ENCODE assay signal across 8 cellular contexts in the genomic region with DNA sequence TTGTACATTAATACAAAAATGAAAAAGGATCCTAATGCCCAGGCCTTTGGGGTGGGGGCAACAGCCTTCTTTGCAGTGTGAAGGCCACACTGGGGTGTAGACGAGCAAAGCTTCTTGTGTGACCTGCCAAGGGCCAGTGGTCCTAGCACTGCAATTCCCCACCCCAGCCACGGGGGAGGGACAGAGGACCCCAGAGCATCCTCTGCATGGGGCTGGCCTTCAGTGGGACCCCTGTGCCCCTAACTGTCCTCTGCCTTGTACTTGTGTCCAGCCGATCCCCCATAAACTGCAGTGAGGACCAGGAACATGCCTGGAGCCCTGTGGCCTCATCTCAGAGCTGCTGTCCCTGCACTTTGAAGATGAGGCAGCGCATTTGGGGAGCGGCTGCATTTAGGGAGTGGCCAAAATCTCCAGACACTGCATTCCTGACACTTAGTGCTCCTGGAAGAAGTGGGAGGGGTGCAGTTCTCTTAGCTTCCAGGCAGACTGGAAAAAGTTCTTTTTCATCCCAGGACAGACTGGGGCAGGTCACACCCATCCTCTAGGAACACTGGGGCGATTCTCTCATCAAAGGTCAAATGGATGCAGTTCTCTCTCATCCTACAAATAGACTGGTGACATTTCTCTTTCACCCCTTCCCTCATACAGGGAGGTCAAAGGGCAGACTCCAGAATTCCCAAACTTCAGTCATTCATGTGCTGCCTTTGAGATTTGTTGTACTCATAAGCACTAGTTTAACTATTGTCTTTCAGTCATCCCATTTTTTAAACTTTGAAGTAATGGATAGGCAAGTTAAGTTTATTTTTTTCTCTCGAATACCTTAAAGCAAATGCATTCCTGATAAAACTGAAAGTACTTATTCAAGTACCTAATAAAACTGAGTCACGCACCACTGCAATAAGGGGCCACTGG. TPM values are rescaled to one million over a fixed set of nuclear protein-coding genes. Genes with fewer than 3 reads are reported as not detected.
DNase-seq lines count a peak whose midpoint lies in the region; ATAC-seq, FAIRE-seq and TF ChIP-seq lines count a peak whose summit lies in the region.

No MANE protein-coding gene starts in this region.

- H3K27ac ChIP-seq in 22Rv1 (peak overlapping the region; percentile 32; the same call in 1 of the 2 replicates), PC-9 (peak overlapping the region; percentile 10; the same call in 1 of the 2 replicates), right cardiac atrium (ENCODE audit: low read length) (peak overlapping the region; percentile 5)

- POLR2A ChIA-PET in PC-9 (lab: Charles Lee; ENCODE audit: unreplicated experiment): interaction anchor here (0.7 kb wide), 1 partner anchor 209 kb away, joined by 3 read pairs; no protein-coding TSS in a partner anchor

- no peak overlapping the region for H3K4me3 ChIP-seq in PC-9
- no peak overlapping the region for H3K4me3 ChIP-seq in right cardiac atrium (ENCODE audit: low read length)

- FAIRE-seq in HTR-8/SVneo (lab: Jason Lieb, UNC): no peak

- WGBS in right cardiac atrium: 80% methylated on average over 8 of the region's 8 CpGs

- peaks cover 25% of the 10 kb centered on the region for H3K36me3 ChIP-seq in PC-9 (ENCODE audit: low read depth)

- no peak overlapping the region for H2AFZ ChIP-seq in PC-9

- H4K20me1 ChIP-seq in PC-9 (ENCODE audit: insufficient read depth): peaks cover 24% of the 10 kb centered on the region

- H3K4me1 ChIP-seq in PC-9 (replicated peaks; ENCODE audit: insufficient read depth): peaks cover 9% of the 10 kb centered on the region; the same call in 1 of the 2 replicates
- H3K4me1 ChIP-seq in right cardiac atrium (ENCODE audit: control insufficient read depth, insufficient read depth, low read length): no peaks in the 10 kb centered on the region

- ATAC-seq in GM18505 (IDR thresholded peaks at IDR 0.05; ENCODE audit: unreplicated experiment) (no peak), right cardiac atrium (peak in 1 of 2 donors; percentile 73)

- DNase-seq in PC-9: no peak
- DNase-seq in right cardiac atrium: no peak
- DNase-seq in HTR-8/SVneo (ENCODE audit: insufficient read length, low spot score): no peak
- no peak for DNase-seq in NOMO-1 treated with DMSO at 0.1 percent for 48 hours (lab: John Stamatoyannopoulos, UW; ENCODE audit: unreplicated experiment)
- DNase-seq in NCI-H2081 (lab: John Stamatoyannopoulos, UW): no peak
- DNase-seq in NCI-H1694 treated with DMSO at 0.1 percent for 48 hours (lab: John Stamatoyannopoulos, UW): no peak

- TF ChIP-seq CTCF in 22Rv1 (IDR thresholded peaks at IDR 0.05): no peak
- no peak for TF ChIP-seq CTCF in PC-9 (conservative IDR thresholded peaks at IDR 0.05)

- peak; percentile 7 for TF ChIP-seq POLR2A in GM18505 (IDR thresholded peaks at IDR 0.05; ENCODE audit: borderline replicate concordance, extremely low read depth, insufficient read depth, insufficient read length)

- intact Hi-C loops in PC-9 (cut with micrococcal nuclease; ENCODE audit: unreplicated experiment) (loop anchor here (10.0 kb wide), 2 partner anchors 125 to 395 kb away; a partner anchor contains a TSS), right cardiac atrium (cut with DNase I) (loop anchor here in 2 of 4 donors (10.0 kb wide), 2 partner anchors 125 to 145 kb away; no protein-coding TSS in a partner anchor)

- peaks cover 56% of the 10 kb centered on the region for H3F3A ChIP-seq in PC-9 (ENCODE audit: insufficient read depth, low read depth)

- BruUV-seq in PC-9 (replicated peaks; lab: Mats Ljungman, UMichigan): no TSS peak

- no peak overlapping the region for H3K4me2 ChIP-seq in PC-9

- H3K27me3 ChIP-seq in PC-9 (ENCODE audit: insufficient read depth, low read depth) (no peaks in the 10 kb centered on the region), right cardiac atrium (ENCODE audit: control insufficient read depth, insufficient read depth) (no peaks in the 10 kb centered on the region)

- peaks cover 19% of the 10 kb centered on the region for H3K79me2 ChIP-seq in PC-9 (ENCODE audit: low read depth)

- CTCF ChIA-PET in PC-9 (lab: Charles Lee): no interaction called here

- no peaks in the 10 kb centered on the region for H3K9me2 ChIP-seq in PC-9 (ENCODE audit: insufficient read depth)

- H3K9me3 ChIP-seq in PC-9 (ENCODE audit: insufficient read depth, low read depth) (no peaks in the 10 kb centered on the region), right cardiac atrium (ENCODE audit: control insufficient read depth, low read length) (no peaks in the 10 kb centered on the region)

RNA-seq across cellular contexts. Expression of a gene that starts 0.9 kb away (rescaled TPM):
- total RNA-seq in PC-9 (2021) (0.24 and 0.28 TPM in 2 replicates), right cardiac atrium (1 to 10 TPM in 3 of 4 donors, under 1 TPM in 1; 0.91 to 3.0 (median 2.2) TPM)
- polyA plus RNA-seq in right cardiac atrium: 0.70 TPM

RNA-seq across cellular contexts. Expression of a gene that starts 20.3 kb away (rescaled TPM):
- 48.1 and 54.2 TPM in 2 replicates for total RNA-seq in PC-9 (2021)
- total RNA-seq in right cardiac atrium: 10 to 100 TPM; 26.4 to 37.0 (median 32.4) TPM
- polyA plus RNA-seq in right cardiac atrium: 32.8 TPM
